9 cellular contexts compared by ENCODE assay signal in the genomic region with DNA sequence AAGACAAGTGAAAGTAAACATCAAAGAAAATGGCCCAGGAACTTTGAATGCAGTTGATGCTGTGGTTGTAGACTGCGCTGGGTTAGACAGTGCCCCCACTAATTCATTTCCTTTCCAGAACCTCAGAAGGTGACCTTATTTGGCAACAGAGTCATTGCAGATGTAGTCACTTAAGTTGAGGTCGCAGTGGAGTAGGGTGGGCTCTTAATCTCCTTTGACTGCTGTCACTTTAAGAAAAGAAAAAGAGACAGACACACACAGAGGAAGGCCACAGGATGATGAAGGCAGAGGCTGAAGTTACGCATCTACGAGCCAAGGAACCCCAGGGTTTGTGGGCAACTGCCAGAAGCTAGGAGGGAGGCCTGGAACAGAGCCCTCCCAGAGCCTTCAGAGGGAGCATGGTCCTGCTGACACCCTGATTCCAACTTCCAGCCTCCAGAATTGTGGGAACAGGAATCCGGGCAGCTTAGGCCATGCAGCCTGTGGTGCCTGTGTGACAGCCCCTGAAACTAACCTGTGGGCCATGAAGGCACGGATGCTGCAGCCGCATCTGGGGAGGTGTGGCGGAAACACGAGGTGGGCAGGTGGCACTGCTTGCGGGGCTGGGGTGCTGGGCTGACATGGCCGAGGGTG.
A peak's percentile ranks its signal among the peaks of the same experiment; 100 is the strongest.
DNase-seq lines count a peak whose midpoint lies in the region; ATAC-seq, FAIRE-seq and TF ChIP-seq lines count a peak whose summit lies in the region.
"Had no signal": no experiment of that assay in that cellular context is flagged by ENCODE, and none has a peak within 500 bp of the region (broad histone marks: within the 10 kb centered on the region; RNA-seq: fewer than 3 reads in every experiment).

No MANE protein-coding gene starts in this region.

- no peaks in the 10 kb centered on the region for H3K4me1 ChIP-seq in mucosa of descending colon (ENCODE audit: low read depth)
- H3K4me1 ChIP-seq: Caco-2 had no signal

- intact Hi-C loops in mucosa of descending colon (cut with DNase I, micrococcal nuclease): no loop called here

- ATAC-seq in HG02981 (IDR thresholded peaks at IDR 0.05; ENCODE audit: unreplicated experiment): peak; percentile 68
- peak; percentile 60 for ATAC-seq in mucosa of descending colon
- ATAC-seq in GM18907 (IDR thresholded peaks at IDR 0.05; ENCODE audit: unreplicated experiment): no peak

- H3K36me3 ChIP-seq in mucosa of descending colon (ENCODE audit: low read depth): no peaks in the 10 kb centered on the region

- no peaks in the 10 kb centered on the region for H3K9me3 ChIP-seq in mucosa of descending colon
- H3K9me3 ChIP-seq: Caco-2 had no signal

- TF ChIP-seq POLR2A in GM12892 (IDR thresholded peaks at IDR 0.05; ENCODE audit: low read depth, low read length): peak; percentile 52; the same call in 1 of the 2 replicates

- no peak overlapping the region for H3K4me3 ChIP-seq in mucosa of descending colon

- DNase-seq in GM12892 (ENCODE audit: insufficient read length) (no peak), mucosa of descending colon (no peak), hippocampal formation (lab: John Stamatoyannopoulos, UW) (no peak), UCSD-AML1 (lab: John Stamatoyannopoulos, UW; ENCODE audit: unreplicated experiment) (no peak), retina (no peak)
- DNase-seq in activated CD8-positive, alpha-beta memory T cell treated with anti-CD3 and anti-CD28 coated beads, Interleukin-2, amount 50 U/mL, for 4 hours: peak; percentile 46
- DNase-seq: Caco-2 had no signal

- FAIRE-seq in GM12892 (lab: Jason Lieb, UNC): no peak

- TF ChIP-seq CTCF in mucosa of descending colon (IDR thresholded peaks at IDR 0.05): no peak
